18 cellular contexts compared by ENCODE assay signal in genomic region chr11:33319965-33320813, GRCh38. TPM values are rescaled to one million over a fixed set of nuclear protein-coding genes. Genes with fewer than 3 reads are reported as not detected.
DNase-seq lines count a peak whose midpoint lies in the region; ATAC-seq and TF ChIP-seq lines count a peak whose summit lies in the region.
"Had no signal": no experiment of that assay in that cellular context is flagged by ENCODE, and none has a peak within 500 bp of the region (broad histone marks: within the 10 kb centered on the region; RNA-seq: fewer than 3 reads in every experiment).

No MANE protein-coding gene starts in this region.

- intact Hi-C loops in left ventricle myocardium inferior (cut with micrococcal nuclease) (no loop called here), left cardiac atrium (cut with DNase I) (no loop called here), upper lobe of right lung (cut with DNase I) (no loop called here)

- H3K4me3 ChIP-seq in left ventricle myocardium inferior (no peak overlapping the region), epithelial cell of proximal tubule (ENCODE audit: low read depth, low read length) (no peak overlapping the region), upper lobe of right lung (no peak overlapping the region)
- H3K4me3 ChIP-seq: lung, right lobe of liver, testis had no signal

- no peak for TF ChIP-seq CTCF in left ventricle myocardium inferior (IDR thresholded peaks at IDR 0.05; ENCODE audit: borderline replicate concordance)
- TF ChIP-seq CTCF in epithelial cell of proximal tubule (conservative IDR thresholded peaks at IDR 0.05; ENCODE audit: low read depth, low read length): peak; percentile 20
- TF ChIP-seq CTCF in upper lobe of right lung (IDR thresholded peaks at IDR 0.05): no peak

- H3K27me3 ChIP-seq in left ventricle myocardium inferior (ENCODE audit: low read depth) (no peaks in the 10 kb centered on the region), upper lobe of right lung (no peaks in the 10 kb centered on the region)
- H3K27me3 ChIP-seq: right lobe of liver, testis had no signal

- H3K27ac ChIP-seq in left ventricle myocardium inferior (replicated peaks): peak overlapping the region; percentile 69
- H3K27ac ChIP-seq in upper lobe of right lung: peak overlapping the region; percentile 38
- H3K27ac ChIP-seq: right lobe of liver, testis had no signal

- H3K36me3 ChIP-seq in left ventricle myocardium inferior (no peaks in the 10 kb centered on the region), upper lobe of right lung (no peaks in the 10 kb centered on the region)
- H3K36me3 ChIP-seq: right lobe of liver had no signal

- ATAC-seq in left cardiac atrium (no peak), upper lobe of right lung (no peak)
- ATAC-seq: T-helper 17 cell had no signal

- peaks cover 100% of the 10 kb centered on the region for H3K4me1 ChIP-seq in left ventricle myocardium inferior
- H3K4me1 ChIP-seq in upper lobe of right lung: peaks cover 40% of the 10 kb centered on the region

- H3K9me3 ChIP-seq in left ventricle myocardium inferior (replicated peaks) (no peaks in the 10 kb centered on the region), upper lobe of right lung (no peaks in the 10 kb centered on the region)
- H3K9me3 ChIP-seq: right lobe of liver, testis had no signal

- DNase-seq in left ventricle myocardium inferior (no peak), left cardiac atrium (no peak), NCI-H82 (lab: John Stamatoyannopoulos, UW) (peak; percentile 66), epithelial cell of proximal tubule (ENCODE audit: low read depth) (no peak), upper lobe of right lung (no peak), RKO (ENCODE audit: low spot score) (no peak), AG08395 (ENCODE audit: low spot score) (no peak), NCI-H748 (lab: John Stamatoyannopoulos, UW; ENCODE audit: unreplicated experiment) (no peak)
- DNase-seq: activated CD4-positive, alpha-beta T cell treated with anti-CD3 and anti-CD28 coated beads for 1 hour; activated CD8-positive, alpha-beta memory T cell treated with anti-CD3 and anti-CD28 coated beads, Interleukin-2, amount 50 U/mL, for 48 hours; activated naive CD4-positive, alpha-beta T cell treated with Interleukin-2 at 50 U/mL for 16 hours; GOT3; right lobe of liver; stimulated activated CD4-positive, alpha-beta T cell treated with anti-CD3 and anti-CD28 coated beads, Interleukin-2, amount 100 ng/mL, for 48 hours; stimulated activated CD8-positive, alpha-beta memory T cell treated with anti-CD3 and anti-CD28 coated beads, Interleukin-4, amount 100 ng/mL, for 48 hours; T-helper 17 cell; testis had no signal

RNA-seq across cellular contexts. Expression of gene KIAA1549L, which starts 55.7 kb away (rescaled TPM):
- 0.14 TPM for total RNA-seq in left ventricle myocardium inferior
- total RNA-seq in left cardiac atrium: under 1 TPM; 0.06 to 0.97 TPM
- 8.1 and 12.1 TPM in 2 replicates for total RNA-seq in epithelial cell of proximal tubule
- total RNA-seq in upper lobe of right lung: not detected
- total RNA-seq: T-helper 17 cell had no signal
